9 cellular contexts compared by ENCODE assay signal in the genomic region with DNA sequence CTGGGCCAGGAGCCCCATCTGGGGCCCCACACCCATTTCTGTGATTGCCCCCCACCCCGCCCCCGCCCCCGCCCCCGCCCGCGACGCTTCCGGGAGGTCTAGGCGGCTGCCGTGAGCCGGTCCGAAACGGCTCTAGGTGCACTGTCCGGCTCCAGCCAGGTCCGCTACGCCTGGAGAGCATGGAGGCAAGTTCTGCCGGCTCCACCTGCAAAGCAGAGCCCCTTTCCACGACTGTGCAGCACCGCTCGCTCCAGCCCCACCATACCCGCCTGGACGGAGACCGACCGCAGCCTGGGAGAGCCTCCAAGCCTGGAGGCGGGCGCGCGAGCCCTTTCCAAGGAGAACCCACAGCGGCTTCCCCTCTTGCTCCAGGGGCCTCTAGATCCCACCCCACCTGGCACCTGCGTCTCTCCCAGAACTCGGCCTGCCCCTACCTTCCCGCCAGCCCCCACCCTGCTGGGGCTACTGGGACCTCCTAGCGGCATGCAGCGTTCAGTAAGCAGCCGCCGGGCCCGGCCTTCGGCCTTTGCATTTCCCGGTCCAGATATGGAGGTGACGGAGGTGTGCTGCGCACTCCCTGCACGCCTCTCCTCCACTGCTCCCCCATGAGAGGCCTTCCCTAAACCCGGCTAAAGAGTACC.
DNase-seq lines count a peak whose midpoint lies in the region; ATAC-seq, FAIRE-seq and TF ChIP-seq lines count a peak whose summit lies in the region.
"Had no signal": no experiment of that assay in that cellular context is flagged by ENCODE, and none has a peak within 500 bp of the region (broad histone marks: within the 10 kb centered on the region; RNA-seq: fewer than 3 reads in every experiment).

No MANE protein-coding gene starts in this region.

- no peak for FAIRE-seq in RCC 7860 (lab: Jason Lieb, UNC)
- FAIRE-seq: islet of Langerhans had no signal

- H3K36me3 ChIP-seq in breast epithelium = no peaks in the 10 kb centered on the region
- H3K36me3 ChIP-seq in mesodermal cell (ENCODE audit: control insufficient read depth, insufficient read depth, low read length) = no peaks in the 10 kb centered on the region

- peak overlapping the region; percentile 47 for H3K4me3 ChIP-seq in AG09309 (ENCODE audit: control insufficient read depth, low read depth, low read length)
- peak overlapping the region; percentile 57 to 79 (median 69) for H3K4me3 ChIP-seq in breast epithelium
- H3K4me3 ChIP-seq in mesodermal cell (ENCODE audit: extremely low read depth, insufficient read depth, low read length, poor library complexity, severe bottlenecking) = peak overlapping the region; percentile 55

- H3K27me3 ChIP-seq in breast epithelium = no peaks in the 10 kb centered on the region

- 5 to 11% methylated on average over 11 to 21 of the region's 43 CpGs for WGBS in mesodermal cell (ENCODE audit: insufficient coverage in 2 of 2), 2 experiments

- no peaks in the 10 kb centered on the region for H3K9me3 ChIP-seq in breast epithelium
- H3K9me3 ChIP-seq in mesodermal cell (ENCODE audit: control insufficient read depth, low read length) = peaks cover 17% of the 10 kb centered on the region

- H3K27ac ChIP-seq in breast epithelium = peak overlapping the region; percentile 91 to 97
- H3K27ac ChIP-seq in mesodermal cell (ENCODE audit: low read depth, low read length, severe bottlenecking) = no peak overlapping the region

- ATAC-seq in GM19043 (IDR thresholded peaks at IDR 0.05; ENCODE audit: low read depth, unreplicated experiment) (peak; percentile 25), HG03439 (IDR thresholded peaks at IDR 0.05; ENCODE audit: unreplicated experiment) (peak; percentile 33)

- no peak for TF ChIP-seq POLR2A in breast epithelium (IDR thresholded peaks at IDR 0.05)

- intact Hi-C loops in breast epithelium (cut with DNase I; ENCODE audit: low total_unique reads) = loop anchor here (10.0 kb wide), 1 partner anchor 68 kb away; the partner anchor contains the start of gene KLF13

- H3K4me1 ChIP-seq in breast epithelium (peaks cover 0 to 6% of the 10 kb centered on the region in 2 donors), mesodermal cell (ENCODE audit: control insufficient read depth, insufficient read depth, low read length, poor library complexity, severe bottlenecking) (peaks cover 11% of the 10 kb centered on the region)

- no peak for DNase-seq in AG09309 (ENCODE audit: low read depth)
- no peak for DNase-seq in breast epithelium (ENCODE audit: low spot score in 2 of 2)
- no peak for DNase-seq in NCI-H128 (lab: John Stamatoyannopoulos, UW; ENCODE audit: unreplicated experiment)
- DNase-seq in RCC 7860 (ENCODE audit: low spot score) = no peak
- no peak for DNase-seq in NCI-H2029 (lab: John Stamatoyannopoulos, UW)

- TF ChIP-seq CTCF in AG09309 (IDR thresholded peaks at IDR 0.05; ENCODE audit: control insufficient read depth, insufficient read depth, low read depth, low read length, missing control alignments) (no peak), breast epithelium (IDR thresholded peaks at IDR 0.05) (no peak)
